ENCODE assay signal across 9 cellular contexts in genomic region chr3:56782900-56783299, GRCh38. TPM values are rescaled to one million over a fixed set of nuclear protein-coding genes. Genes with fewer than 3 reads are reported as not detected.
DNase-seq lines count a peak whose midpoint lies in the region; ATAC-seq lines count a peak whose summit lies in the region.
"Had no signal": no experiment of that assay in that cellular context is flagged by ENCODE, and none has a peak within 500 bp of the region (broad histone marks: within the 10 kb centered on the region; RNA-seq: fewer than 3 reads in every experiment).

No MANE protein-coding gene starts in this region.

- H3K4me1 ChIP-seq in right cardiac atrium (ENCODE audit: control insufficient read depth, insufficient read depth, low read length), result peaks cover 15% of the 10 kb centered on the region

- no peaks in the 10 kb centered on the region for H3K27me3 Mint-ChIP-seq in activated CD4-positive, alpha-beta memory T cell treated with anti-CD3 and anti-CD28 coated beads, Interleukin-2, amount 10 ng/mL, durations not matched to agents 7 days and 5 days

- H3K9me3 ChIP-seq in right cardiac atrium (ENCODE audit: control insufficient read depth, low read length), result no peaks in the 10 kb centered on the region

- H3K27me3 ChIP-seq in right cardiac atrium (ENCODE audit: control insufficient read depth, insufficient read depth), result no peaks in the 10 kb centered on the region

- CTCF ChIA-PET in activated CD4-positive, alpha-beta memory T cell treated with anti-CD3 and anti-CD28 coated beads, Interleukin-2, amount 10 ng/mL, durations not matched to agents 7 days and 5 days (lab: Charles Lee), result interaction anchor here (0.8 to 6.2 kb wide), 6 partner anchors 16 to 205 kb away, joined by 3 to 118 read pairs (median 4); partner anchors contain the start of gene ARHGEF3

- H3K27ac ChIP-seq in right cardiac atrium (ENCODE audit: low read length), result peak overlapping the region; percentile 66

- peaks cover 50% of the 10 kb centered on the region for H3K36me3 Mint-ChIP-seq in activated CD4-positive, alpha-beta memory T cell treated with anti-CD3 and anti-CD28 coated beads, Interleukin-2, amount 10 ng/mL, durations not matched to agents 7 days and 5 days (ENCODE audit: low read depth)

- DNase-seq in DMS 273 (lab: John Stamatoyannopoulos, UW; ENCODE audit: unreplicated experiment) (peak; percentile 41), DMS 273 treated with DMSO at 0.1 percent for 48 hours (lab: John Stamatoyannopoulos, UW) (no peak), right cardiac atrium (no peak), posterior cingulate gyrus (no peak)
- peak; percentile 30 for DNase-seq in activated CD4-positive, alpha-beta memory T cell treated with anti-CD3 and anti-CD28 coated beads, Interleukin-2, amount 10 ng/mL, durations not matched to agents 7 days and 5 days
- peak; percentile 36 for DNase-seq in stimulated activated CD8-positive, alpha-beta memory T cell treated with anti-CD3 and anti-CD28 coated beads, Interleukin-4, amount 100 ng/mL, for 48 hours
- DNase-seq: NCI-H1694 treated with DMSO at 0.1 percent for 48 hours had no signal

- ATAC-seq in right cardiac atrium (no peak), HG03571 (IDR thresholded peaks at IDR 0.05; ENCODE audit: unreplicated experiment) (no peak), HG02870 (IDR thresholded peaks at IDR 0.05; ENCODE audit: unreplicated experiment) (no peak)

- no peaks in the 10 kb centered on the region for H3K9me3 Mint-ChIP-seq in activated CD4-positive, alpha-beta memory T cell treated with anti-CD3 and anti-CD28 coated beads, Interleukin-2, amount 10 ng/mL, durations not matched to agents 7 days and 5 days

- peak overlapping the region; percentile 96 for H3K27ac Mint-ChIP-seq in activated CD4-positive, alpha-beta memory T cell treated with anti-CD3 and anti-CD28 coated beads, Interleukin-2, amount 10 ng/mL, durations not matched to agents 7 days and 5 days

- no peak overlapping the region for H3K4me3 ChIP-seq in right cardiac atrium (ENCODE audit: low read length)

- peak overlapping the region; percentile 57 for H3K4me3 Mint-ChIP-seq in activated CD4-positive, alpha-beta memory T cell treated with anti-CD3 and anti-CD28 coated beads, Interleukin-2, amount 10 ng/mL, durations not matched to agents 7 days and 5 days

- POLR2A ChIA-PET in activated CD4-positive, alpha-beta memory T cell treated with anti-CD3 and anti-CD28 coated beads, Interleukin-2, amount 10 ng/mL, durations not matched to agents 7 days and 5 days (lab: Charles Lee), result interaction anchor here (0.7 to 7.3 kb wide), 14 partner anchors 7 to 226 kb away, joined by 3 to 168 read pairs (median 5); partner anchors contain the start of genes ARHGEF3, CCDC66 and TASOR

- intact Hi-C loops in right cardiac atrium (cut with DNase I), result no loop called here
- intact Hi-C loops in posterior cingulate gyrus (cut with DNase I), result no loop called here

- peaks cover 84% of the 10 kb centered on the region for H3K4me1 Mint-ChIP-seq in activated CD4-positive, alpha-beta memory T cell treated with anti-CD3 and anti-CD28 coated beads, Interleukin-2, amount 10 ng/mL, durations not matched to agents 7 days and 5 days

- WGBS in right cardiac atrium, result 60% methylated on average over 2 of the region's 2 CpGs

RNA-seq across cellular contexts. Expression of gene ARHGEF3, which starts 18.8 kb away (rescaled TPM):
- 10 to 100 TPM; 71.3 TPM for total RNA-seq in activated CD4-positive, alpha-beta memory T cell treated with anti-CD3 and anti-CD28 coated beads, Interleukin-2, amount 10 ng/mL, durations not matched to agents 7 days and 5 days
- 10 to 100 TPM; 10.0 to 11.4 (median 11.2) TPM for total RNA-seq in right cardiac atrium
- 5.9 TPM for polyA plus RNA-seq in right cardiac atrium

Comparison
In these comparisons a context has a peak if more than half of its experiments do, and no peak if none do; other contexts are left out.
1. DNase-seq: peak in DMS 273 (single experiment), activated CD4-positive, alpha-beta memory T cell treated with anti-CD3 and anti-CD28 coated beads, Interleukin-2, amount 10 ng/mL, durations not matched to agents 7 days and 5 days (single experiment) and stimulated activated CD8-positive, alpha-beta memory T cell treated with anti-CD3 and anti-CD28 coated beads, Interleukin-4, amount 100 ng/mL, for 48 hours (single experiment); none in DMS 273 treated with DMSO at 0.1 percent for 48 hours (single experiment), right cardiac atrium (0 of 3) and posterior cingulate gyrus (0 of 10).
2. RNA of gene ARHGEF3, which starts 18.8 kb away (total RNA-seq): 71.3 TPM in activated CD4-positive, alpha-beta memory T cell treated with anti-CD3 and anti-CD28 coated beads, Interleukin-2, amount 10 ng/mL, durations not matched to agents 7 days and 5 days; 10.0 to 11.4 TPM in right cardiac atrium; every median in the first group is over 4 times any median in the second.